ENCODE assay signal across 28 cellular contexts in the genomic region with DNA sequence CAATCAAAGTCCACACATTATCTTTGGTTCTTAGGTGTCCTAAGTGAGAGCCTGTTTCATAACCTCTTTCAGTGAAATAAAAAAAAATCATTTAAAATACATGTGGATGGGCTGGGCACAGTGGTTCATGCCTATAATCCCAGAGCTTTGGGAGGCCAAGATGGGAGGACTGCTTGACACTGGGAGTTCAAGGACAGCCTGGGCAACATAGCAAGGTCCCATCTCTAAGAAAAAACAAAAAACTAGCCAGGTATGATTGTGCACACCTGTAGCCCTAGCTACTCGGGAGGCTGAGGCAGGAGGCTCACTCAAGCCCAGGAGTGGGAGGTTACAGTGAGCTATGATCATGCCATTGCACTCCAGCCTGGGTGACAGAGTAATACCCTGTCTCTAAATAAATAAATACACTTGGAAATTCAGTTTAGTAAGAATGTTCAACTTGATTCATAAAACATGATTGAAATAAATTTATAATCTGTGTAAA.
"Had no signal": no experiment of that assay in that cellular context is flagged by ENCODE, and none has a peak within 500 bp of the region (broad histone marks: within the 10 kb centered on the region; RNA-seq: fewer than 3 reads in every experiment).

No MANE protein-coding gene starts in this region.

- H3K4me1 ChIP-seq: neural progenitor cell had no signal

- H3K36me3 Mint-ChIP-seq: mesothelial cell of epicardium, naive B cell, natural killer cell, neural progenitor cell had no signal

- ATAC-seq: left colon; left lung; natural killer cell; right cardiac atrium; stimulated activated memory B cell treated with anti-CD40 and anti-IgM and Interleukin-4, amounts not matched to agents 10 μg/mL and 1 μg/mL and 100 μg/mL, for 72 hours; stimulated activated naive CD8-positive, alpha-beta T cell treated with anti-CD3 and anti-CD28 coated beads, Interleukin-15, amount 100 ng/mL, for 72 hours had no signal

- DNase-seq: head of caudate nucleus; kidney glomerular epithelial cell; left colon; left lung; mesendoderm; naive B cell; natural killer cell; nephron progenitor cell; occipital lobe; right cardiac atrium; stimulated activated CD4-positive, alpha-beta T cell treated with anti-CD3 and anti-CD28 coated beads, Interleukin-1b, Interleukin-23, amount 100 ng/mL, for 48 hours; stimulated activated CD4-positive, alpha-beta T cell treated with anti-CD3 and anti-CD28 coated beads, Interleukin-2, amount 100 ng/mL, for 48 hours; stimulated activated CD4-positive, alpha-beta T cell treated with anti-CD3 and anti-CD28 coated beads, Interleukin-4, amount 100 ng/mL, for 4 hours; stimulated activated CD8-positive, alpha-beta memory T cell treated with anti-CD3 and anti-CD28 coated beads, Interleukin-4, amount 100 ng/mL, for 48 hours; stimulated activated naive CD4-positive, alpha-beta T cell treated with Interleukin-2 at 50 U/mL for 16 hours; stimulated activated naive CD8-positive, alpha-beta T cell treated with anti-CD3 and anti-CD28 coated beads, Interleukin-15, amount 100 ng/mL, for 72 hours; substantia nigra; transverse colon had no signal

- H3K4me3 Mint-ChIP-seq: mesothelial cell of epicardium; neural progenitor cell; stimulated activated memory B cell treated with anti-CD40 and anti-IgM and Interleukin-4, amounts not matched to agents 10 μg/mL and 1 μg/mL and 100 μg/mL, for 72 hours; stimulated activated naive CD8-positive, alpha-beta T cell treated with anti-CD3 and anti-CD28 coated beads, Interleukin-15, amount 100 ng/mL, for 72 hours had no signal

- H3K27me3 Mint-ChIP-seq: naive B cell; stimulated activated memory B cell treated with anti-CD40 and anti-IgM and Interleukin-4, amounts not matched to agents 10 μg/mL and 1 μg/mL and 100 μg/mL, for 72 hours; stimulated activated naive CD8-positive, alpha-beta T cell treated with anti-CD3 and anti-CD28 coated beads, Interleukin-15, amount 100 ng/mL, for 72 hours had no signal

- H3K4me3 ChIP-seq: left lung, lung, neural progenitor cell, smooth muscle cell, thyroid gland, transverse colon, upper lobe of left lung, vagina had no signal

- H3K36me3 ChIP-seq: left lung, neural progenitor cell, neutrophil, thyroid gland, transverse colon, upper lobe of left lung, vagina had no signal

- H3K27me3 ChIP-seq: left lung, neutrophil, thyroid gland, transverse colon, upper lobe of left lung, vagina had no signal

- H3K27ac ChIP-seq: left lung, neural progenitor cell, neutrophil, parathyroid adenoma, transverse colon, upper lobe of left lung, vagina had no signal

- H3K27ac Mint-ChIP-seq: mesothelial cell of epicardium; naive B cell; natural killer cell; nephron progenitor cell; neural progenitor cell; stimulated activated memory B cell treated with anti-CD40 and anti-IgM and Interleukin-4, amounts not matched to agents 10 μg/mL and 1 μg/mL and 100 μg/mL, for 72 hours; stimulated activated naive CD8-positive, alpha-beta T cell treated with anti-CD3 and anti-CD28 coated beads, Interleukin-15, amount 100 ng/mL, for 72 hours had no signal

- H3K9me3 ChIP-seq: left lung, neutrophil, thyroid gland, transverse colon, upper lobe of left lung, vagina had no signal

- H3K9me3 Mint-ChIP-seq: mesothelial cell of epicardium; naive B cell; natural killer cell; nephron progenitor cell; neural progenitor cell; stimulated activated memory B cell treated with anti-CD40 and anti-IgM and Interleukin-4, amounts not matched to agents 10 μg/mL and 1 μg/mL and 100 μg/mL, for 72 hours; stimulated activated naive CD8-positive, alpha-beta T cell treated with anti-CD3 and anti-CD28 coated beads, Interleukin-15, amount 100 ng/mL, for 72 hours had no signal
